8 cellular contexts compared by ENCODE assay signal in the genomic region with DNA sequence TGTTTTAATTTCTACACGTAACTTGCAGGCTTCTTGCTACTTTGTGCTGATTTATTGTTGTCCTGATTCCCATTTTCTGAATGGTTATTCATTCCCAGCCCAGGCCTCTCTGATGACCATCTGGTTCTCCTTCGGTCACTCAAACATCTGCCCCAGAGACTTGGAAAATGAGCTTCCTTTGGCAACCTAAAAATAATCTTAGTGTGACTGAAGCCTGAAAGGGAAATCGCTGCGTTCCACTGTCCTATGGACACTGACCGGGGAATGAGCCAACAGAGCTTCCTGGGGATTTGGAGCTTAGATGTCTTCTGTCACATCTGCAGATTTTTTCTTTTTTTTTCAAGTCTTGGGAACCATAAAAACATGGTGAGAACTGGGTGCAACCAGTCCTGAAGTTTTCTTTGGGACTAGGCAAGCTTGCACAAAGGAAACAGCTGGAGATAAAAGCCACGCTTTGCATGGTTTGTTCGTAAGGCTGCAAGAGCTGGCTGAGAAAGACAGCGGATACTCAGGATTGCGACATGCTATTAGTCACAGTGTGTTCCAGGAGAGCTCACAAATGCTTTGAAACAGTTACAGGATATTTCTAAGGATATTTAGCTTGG.
A peak's percentile ranks its signal among the peaks of the same experiment; 100 is the strongest.
DNase-seq lines count a peak whose midpoint lies in the region; ATAC-seq and TF ChIP-seq lines count a peak whose summit lies in the region.

No MANE protein-coding gene starts in this region.

- peaks cover 7% of the 10 kb centered on the region for H3K27me3 Mint-ChIP-seq in neural progenitor cell (ENCODE audit: insufficient read depth, low read depth)

- H3K27me3 ChIP-seq in SJCRH30 (no peaks in the 10 kb centered on the region), neural progenitor cell (no peaks in the 10 kb centered on the region), H7 (ENCODE audit: control insufficient read depth, insufficient read depth, low read length) (no peaks in the 10 kb centered on the region)

- H3K36me3 ChIP-seq in SJCRH30 (no peaks in the 10 kb centered on the region), neural progenitor cell (no peaks in the 10 kb centered on the region), H7 (replicated peaks; ENCODE audit: control insufficient read depth, insufficient read depth, low read length) (no peaks in the 10 kb centered on the region)

- no peaks in the 10 kb centered on the region for H3K79me2 ChIP-seq in neural progenitor cell (ENCODE audit: low read depth)

- H3K9me3 ChIP-seq in SJCRH30 (replicated peaks) (no peaks in the 10 kb centered on the region), neural progenitor cell (ENCODE audit: low read depth) (no peaks in the 10 kb centered on the region)

- H2AFZ ChIP-seq in neural progenitor cell (replicated peaks), result no peak overlapping the region

- H3K9me3 Mint-ChIP-seq in neural progenitor cell, result no peaks in the 10 kb centered on the region

- TF ChIP-seq CTCF in fibroblast of the aortic adventitia (IDR thresholded peaks at IDR 0.05; ENCODE audit: insufficient read depth, low read length) (no peak), neural progenitor cell (IDR thresholded peaks at IDR 0.05) (no peak)

- peak overlapping the region; percentile 67 for H3K27ac ChIP-seq in SJCRH30
- peak overlapping the region; percentile 53 for H3K27ac ChIP-seq in neural progenitor cell

- peaks cover 38% of the 10 kb centered on the region for H3K4me1 Mint-ChIP-seq in neural progenitor cell

- H3K4me2 ChIP-seq in neural progenitor cell, result peak overlapping the region; percentile 44

- DNase-seq in ELF-1 (ENCODE audit: low read depth, low spot score) (peak; percentile 69), SJCRH30 (peak; percentile 70 to 87), fibroblast of the aortic adventitia (ENCODE audit: low read depth) (peak; percentile 99), neural progenitor cell (ENCODE audit: low spot score) (peak; percentile 81), NCI-H1092 (lab: John Stamatoyannopoulos, UW) (no peak), H7 (no peak)
- no peak for DNase-seq in NK-92 treated with Interleukin-12 subunit alpha and Interleukin-12 subunit beta, amount 100 ng/mL, for 24 hours (lab: John Stamatoyannopoulos, UW)

- no peaks in the 10 kb centered on the region for H4K20me1 ChIP-seq in neural progenitor cell (ENCODE audit: low read depth)

- no peak for ATAC-seq in HG03354 (IDR thresholded peaks at IDR 0.05; ENCODE audit: poor library complexity, severe bottlenecking, unreplicated experiment)

- H3K36me3 Mint-ChIP-seq in neural progenitor cell, result no peaks in the 10 kb centered on the region

- H3K4me3 ChIP-seq in SJCRH30 (peak overlapping the region; percentile 35), fibroblast of the aortic adventitia (ENCODE audit: low read depth, low read length) (no peak overlapping the region), neural progenitor cell (no peak overlapping the region), H7 (ENCODE audit: insufficient read depth, low read depth, low read length) (no peak overlapping the region)

- H3K4me1 ChIP-seq in SJCRH30 (peaks cover 3% of the 10 kb centered on the region; the same call in 1 of the 2 replicates), neural progenitor cell (peaks cover 14% of the 10 kb centered on the region)

- peaks cover 8% of the 10 kb centered on the region for H3F3A ChIP-seq in neural progenitor cell (ENCODE audit: low read depth)

- H3K27ac Mint-ChIP-seq in neural progenitor cell, result peak overlapping the region; percentile 97

- peak overlapping the region; percentile 42 for H3K4me3 Mint-ChIP-seq in neural progenitor cell

- H3K9ac ChIP-seq in neural progenitor cell, result no peak overlapping the region

Comparison
In these comparisons a context has a peak if more than half of its experiments do, and no peak if none do; other contexts are left out.
1. DNase-seq: peak in ELF-1 (single experiment), SJCRH30 (2 of 2), fibroblast of the aortic adventitia (single experiment) and neural progenitor cell (single experiment); none in NCI-H1092 (single experiment), NK-92 treated with Interleukin-12 subunit alpha and Interleukin-12 subunit beta, amount 100 ng/mL, for 24 hours (single experiment) and H7 (single experiment).